Comparison of ENCODE assay signal across 1 cellular context in genomic region chr2:237392186-237392585, GRCh38.
TF ChIP-seq lines count a peak whose summit lies in the region.

No MANE protein-coding gene starts in this region.

TF ChIP-seq in IMR-90, 13 proteins besides CTCF, POLR2A, EP300 and RAD21:
- TF ChIP-seq MAFK (IDR thresholded peaks at IDR 0.05; ENCODE audit: low read depth, low read length) (no peak), NFE2L2 (IDR thresholded peaks at IDR 0.05; ENCODE audit: low read depth, low read length) (no peak), MAZ (IDR thresholded peaks at IDR 0.05; ENCODE audit: borderline replicate concordance, low read depth, low read length) (no peak), ELK1 (IDR thresholded peaks at IDR 0.05; ENCODE audit: borderline replicate concordance, low read depth, low read length) (no peak), CHD1 (IDR thresholded peaks at IDR 0.05; ENCODE audit: low read depth, low read length) (no peak), RCOR1 (IDR thresholded peaks at IDR 0.05; ENCODE audit: insufficient replicate concordance, low read length) (no peak), CEBPB (IDR thresholded peaks at IDR 0.05; ENCODE audit: low read depth, low read length) (no peak), MXI1 (IDR thresholded peaks at IDR 0.05; ENCODE audit: borderline replicate concordance, low read depth, low read length) (no peak), RFX5 (IDR thresholded peaks at IDR 0.05; ENCODE audit: low read depth, low read length) (no peak), FOS (IDR thresholded peaks at IDR 0.05; ENCODE audit: low read depth, low read length) (no peak), BHLHE40 (IDR thresholded peaks at IDR 0.05; ENCODE audit: low read depth, low read length) (no peak), SMC3 (IDR thresholded peaks at IDR 0.05; ENCODE audit: low read depth, low read length) (no peak)
- TF ChIP-seq, protein P1, sequence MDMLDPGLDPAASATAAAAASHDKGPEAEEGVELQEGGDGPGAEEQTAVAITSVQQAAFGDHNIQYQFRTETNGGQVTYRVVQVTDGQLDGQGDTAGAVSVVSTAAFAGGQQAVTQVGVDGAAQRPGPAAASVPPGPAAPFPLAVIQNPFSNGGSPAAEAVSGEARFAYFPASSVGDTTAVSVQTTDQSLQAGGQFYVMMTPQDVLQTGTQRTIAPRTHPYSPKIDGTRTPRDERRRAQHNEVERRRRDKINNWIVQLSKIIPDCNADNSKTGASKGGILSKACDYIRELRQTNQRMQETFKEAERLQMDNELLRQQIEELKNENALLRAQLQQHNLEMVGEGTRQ (IDR thresholded peaks at IDR 0.05; ENCODE audit: low read depth, low read length) = no peak
